7 cellular contexts compared by ENCODE assay signal in genomic region chr4:176320976-176321361, GRCh38. TPM values are rescaled to one million over a fixed set of nuclear protein-coding genes. Genes with fewer than 3 reads are reported as not detected.
DNase-seq lines count a peak whose midpoint lies in the region; ATAC-seq and TF ChIP-seq lines count a peak whose summit lies in the region.

No MANE protein-coding gene starts in this region.

- TF ChIP-seq RAD21 in HCT116 (IDR thresholded peaks at IDR 0.05; ENCODE audit: low read depth), result no peak
- no peak for TF ChIP-seq RAD21 in SK-N-SH (IDR thresholded peaks at IDR 0.05; ENCODE audit: low read length)

- H3K9me2 ChIP-seq in HCT116 (ENCODE audit: insufficient read depth) (no peaks in the 10 kb centered on the region), SK-N-SH (no peaks in the 10 kb centered on the region)

- H4K20me1 ChIP-seq in HCT116 (ENCODE audit: insufficient read depth) (peaks cover 3% of the 10 kb centered on the region; the same call in 1 of the 2 replicates), SK-N-SH (ENCODE audit: insufficient read depth) (peaks cover 23% of the 10 kb centered on the region)

- H3K4me2 ChIP-seq in HCT116 (ENCODE audit: low read length) (peak overlapping the region; percentile 89), SK-N-SH (peak overlapping the region; percentile 78)

- peak overlapping the region; percentile 97 for H3K27ac ChIP-seq in HCT116 (ENCODE audit: low read depth, low read length)
- H3K27ac ChIP-seq in SK-N-SH (ENCODE audit: low read depth in 2 of 2, low read length in 1 of 2), result peak overlapping the region; percentile 88 to 96

- TSS peak; percentile 62 for BruUV-seq in HCT116 (replicated peaks; lab: Mats Ljungman, UMichigan)

- peaks cover 0 to 15% of the 10 kb centered on the region in 2 experiments; a peak in 3 of 4 replicates for H3K4me1 ChIP-seq in HCT116 (ENCODE audit: control insufficient read depth in 1 of 2, insufficient read depth in 2 of 2, low read length in 2 of 2)
- H3K4me1 ChIP-seq in SK-N-SH (ENCODE audit: control insufficient read depth in 1 of 2, insufficient read depth in 2 of 2, low read depth in 1 of 2, low read length in 1 of 2), result peaks cover 5 to 14% of the 10 kb centered on the region in 2 experiments; a peak in 1 of 4 replicates

- no peak for TF ChIP-seq POLR2A in HCT116 (IDR thresholded peaks at IDR 0.05; ENCODE audit: borderline replicate concordance, extremely low read depth, insufficient read depth, insufficient read length)

- intact Hi-C loops in HCT116 (cut with micrococcal nuclease), result no loop called here

- H3K4me3 ChIP-seq in HCT116 (replicated peaks in 1 of 2; ENCODE audit: low read depth in 1 of 2, low read length in 2 of 2) (peak overlapping the region; percentile 66 to 87), SK-N-SH (ENCODE audit: low read depth in 2 of 2, low read length in 1 of 2) (peak overlapping the region; percentile 72 to 99), skeletal muscle cell (ENCODE audit: low read depth, low read length) (peak overlapping the region; percentile 93)

- no peaks in the 10 kb centered on the region for H3K27me3 ChIP-seq in HCT116 (ENCODE audit: insufficient read depth, low read length)
- H3K27me3 ChIP-seq in SK-N-SH (ENCODE audit: insufficient read depth), result no peaks in the 10 kb centered on the region

- no peak for TF ChIP-seq EP300 in SK-N-SH (IDR thresholded peaks at IDR 0.05; ENCODE audit: borderline replicate concordance in 1 of 2, low read depth in 1 of 2, low read length in 1 of 2)

- TF ChIP-seq CTCF in HCT116 (IDR thresholded peaks at IDR 0.05 in 2 of 3, conservative IDR thresholded peaks at IDR 0.05 in 1 of 3; ENCODE audit: borderline replicate concordance in 1 of 3, insufficient read depth in 1 of 3, low read depth in 2 of 3, low read length in 2 of 3) (no peak), SK-N-SH (IDR thresholded peaks at IDR 0.05) (no peak)

- CTCF ChIA-PET in HCT116 (lab: Charles Lee) (no interaction called here), SK-N-SH (lab: Yijun Ruan, JAX) (interaction anchor here (0.8 to 1.7 kb wide), 3 partner anchors 12 to 39 kb away, joined by 3 to 7 read pairs (median 6); no protein-coding TSS in a partner anchor)

- DNase-seq in HCT116 (ENCODE audit: low read depth, low spot score), result no peak
- DNase-seq in SK-N-SH, result peak; percentile 33
- DNase-seq in fibroblast of peridontal ligament (ENCODE audit: extremely low read depth), result peak; percentile 33
- no peak for DNase-seq in skeletal muscle cell (ENCODE audit: low read depth)
- DNase-seq in COLO668 (lab: John Stamatoyannopoulos, UW; ENCODE audit: unreplicated experiment), result no peak
- no peak for DNase-seq in NCI-H128 (lab: John Stamatoyannopoulos, UW; ENCODE audit: unreplicated experiment)

- no peak for ATAC-seq in HCT116
- ATAC-seq in GM19397 (IDR thresholded peaks at IDR 0.05; ENCODE audit: unreplicated experiment), result no peak

- H3F3A ChIP-seq in SK-N-SH (replicated peaks; ENCODE audit: insufficient read depth), result peaks cover 33% of the 10 kb centered on the region

- H3K36me3 ChIP-seq in HCT116 (ENCODE audit: control insufficient read depth in 1 of 2, insufficient read depth in 2 of 2, low read length in 2 of 2) (0 out of 4 replicates have a peak, but pooled peaks cover 0 to 2% of the 10 kb centered on the region in 2 experiments), SK-N-SH (replicated peaks in 1 of 2; ENCODE audit: control insufficient read depth in 1 of 2, insufficient read depth in 2 of 2, low read length in 1 of 2) (peaks cover 5 to 10% of the 10 kb centered on the region in 2 experiments)

- under 1% methylated on average over 6 of the region's 6 CpGs for WGBS in SK-N-SH (ENCODE audit: low lambda C conversion rate)

- H3K9me3 ChIP-seq in HCT116 (ENCODE audit: control insufficient read depth in 1 of 2, insufficient read depth in 1 of 2, low read depth in 1 of 2, low read length in 2 of 2) (no peaks in the 10 kb centered on the region), SK-N-SH (no peaks in the 10 kb centered on the region)

- H2AFZ ChIP-seq in HCT116 (ENCODE audit: low read depth, low read length, poor library complexity, severe bottlenecking) (no peak overlapping the region), SK-N-SH (ENCODE audit: low read depth) (peak overlapping the region; percentile 75)

- POLR2A ChIA-PET in HCT116 (lab: Charles Lee) (no interaction called here), SK-N-SH (lab: Yijun Ruan, JAX) (interaction anchor here (0.7 to 1.6 kb wide), 2 partner anchors 126 to 360 kb away, joined by 3 to 6 read pairs; partner anchors contain the start of gene SPATA4)

- H3K9ac ChIP-seq in HCT116 (ENCODE audit: low read length) (peak overlapping the region; percentile 88), SK-N-SH (peak overlapping the region; percentile 81)

- RAD21 ChIA-PET in HCT116 (lab: Charles Lee; ENCODE audit: low non-redundant PET in 1 of 2, low total read pairs in 2 of 2, uncharacterized antibody in 2 of 2, unreplicated experiment in 2 of 2), result no interaction called here

- H3K79me2 ChIP-seq in HCT116 (ENCODE audit: insufficient read depth, low read length) (peaks cover 60% of the 10 kb centered on the region), SK-N-SH (ENCODE audit: insufficient read depth) (peaks cover 61% of the 10 kb centered on the region)

TF ChIP-seq in HCT116, 20 proteins besides CTCF, POLR2A, EP300 and RAD21 (continues in another document):
- no peak for TF ChIP-seq EZH2 (IDR thresholded peaks at IDR 0.05)
- no peak for TF ChIP-seq CEBPB (IDR thresholded peaks at IDR 0.05; ENCODE audit: low read depth)
- no peak for TF ChIP-seq FOSL1 (IDR thresholded peaks at IDR 0.05; ENCODE audit: low read depth)
- no peak for TF ChIP-seq YY1 (IDR thresholded peaks at IDR 0.05; ENCODE audit: extremely low read depth, insufficient replicate concordance, low read depth, low read length)
- no peak for TF ChIP-seq ZFX (IDR thresholded peaks at IDR 0.05)
- no peak for TF ChIP-seq SP1 (IDR thresholded peaks at IDR 0.05; ENCODE audit: low read depth)
- no peak for TF ChIP-seq TCF7L2 (IDR thresholded peaks at IDR 0.05; ENCODE audit: borderline replicate concordance, extremely low read depth, insufficient read depth, insufficient read length)
- no peak for TF ChIP-seq SIN3A (IDR thresholded peaks at IDR 0.05; ENCODE audit: low read depth)
- no peak for TF ChIP-seq ZBTB33 (IDR thresholded peaks at IDR 0.05; ENCODE audit: extremely low read depth, insufficient replicate concordance, low read length)
- TF ChIP-seq ZNF274 (IDR thresholded peaks at IDR 0.05; ENCODE audit: low read depth, low read length), result no peak
- TF ChIP-seq CBX3 (IDR thresholded peaks at IDR 0.05; ENCODE audit: low read depth), result no peak

TF ChIP-seq in SK-N-SH, 30 proteins besides CTCF, POLR2A, EP300 and RAD21:
- TF ChIP-seq NFIC (IDR thresholded peaks at IDR 0.05; ENCODE audit: borderline replicate concordance), result no peak
- no peak for TF ChIP-seq FOXM1 (IDR thresholded peaks at IDR 0.05; ENCODE audit: low read depth)
- TF ChIP-seq GABPA (IDR thresholded peaks at IDR 0.05; ENCODE audit: low read depth), result no peak
- no peak for TF ChIP-seq YY1 (IDR thresholded peaks at IDR 0.05; ENCODE audit: low read depth)
- no peak for TF ChIP-seq EZH2phosphoT487 (IDR thresholded peaks at IDR 0.05; ENCODE audit: borderline replicate concordance, low read depth)
- no peak for TF ChIP-seq PBX3 (IDR thresholded peaks at IDR 0.05)
- TF ChIP-seq RFX5 (IDR thresholded peaks at IDR 0.05; ENCODE audit: low read length), result no peak
- no peak for TF ChIP-seq GATA2 (CRISPR knock-in tag; IDR thresholded peaks at IDR 0.05)
- TF ChIP-seq REST (IDR thresholded peaks at IDR 0.05; ENCODE audit: low read depth, low read length), result no peak
- no peak for TF ChIP-seq TAF1 (IDR thresholded peaks at IDR 0.05; ENCODE audit: borderline replicate concordance, low read depth, low read length)

RNA-seq across cellular contexts. Expression of gene SPCS3, which starts 1.2 kb away (rescaled TPM):
- total RNA-seq in HCT116 (2021; ENCODE audit: unreplicated experiment), result 135 TPM
- polyA plus RNA-seq in HCT116 (2012), result 43.5 and 74.6 TPM in 2 replicates
- 27.7 and 37.4 TPM in 2 replicates for polyA plus RNA-seq in SK-N-SH (2012; rRNA removed)
- 41.4 and 52.3 TPM in 2 replicates for polyA plus RNA-seq in SK-N-SH (2012; cell fraction: cytosol; rRNA removed)
- 32.3 and 42.6 TPM in 2 replicates for polyA plus RNA-seq in SK-N-SH (2012; cell fraction: nucleus; rRNA removed)

RNA-seq across cellular contexts. Expression of gene ASB5, which starts 51.9 kb away (rescaled TPM):
- not detected for total RNA-seq in HCT116 (2021; ENCODE audit: unreplicated experiment)
- not detected in 2 replicates for polyA plus RNA-seq in HCT116 (2012)
- polyA plus RNA-seq in SK-N-SH (2012; rRNA removed), result 0.13 and 0.54 TPM in 2 replicates
- 0.12 and 0.35 TPM in 2 replicates for polyA plus RNA-seq in SK-N-SH (2012; cell fraction: cytosol; rRNA removed)
- polyA plus RNA-seq in SK-N-SH (2012; cell fraction: nucleus; rRNA removed), result 0.34 and 0.51 TPM in 2 replicates

Comparison
In these comparisons a context has a peak if more than half of its experiments do, and no peak if none do; other contexts are left out.
1. DNase-seq: peak in SK-N-SH (single experiment) and fibroblast of peridontal ligament (single experiment); none in HCT116 (single experiment), skeletal muscle cell (single experiment), COLO668 (single experiment) and NCI-H128 (single experiment).
2. Peak in every context shown above with its lines, with median percentiles within 50 percentile points of each other: H3K4me3 ChIP-seq.